In genomic region chr10:124611738-124612137, GRCh38 we compare ENCODE assay signal across 8 cellular contexts.
DNase-seq lines count a peak whose midpoint lies in the region; ATAC-seq and TF ChIP-seq lines count a peak whose summit lies in the region.

No MANE protein-coding gene starts in this region.

- H3K4me1 ChIP-seq in upper lobe of right lung, result peaks cover 9% of the 10 kb centered on the region

- TF ChIP-seq CTCF in upper lobe of right lung (IDR thresholded peaks at IDR 0.05), result no peak

- no peaks in the 10 kb centered on the region for H3K9me3 ChIP-seq in upper lobe of right lung

- peak; percentile 39 for DNase-seq in activated naive CD4-positive, alpha-beta T cell treated with Interleukin-2 at 50 U/mL for 16 hours
- DNase-seq in activated naive CD4-positive, alpha-beta T cell treated with anti-CD3 and anti-CD28 coated beads, Interleukin-2, amount 50 U/mL, for 16 hours, result no peak
- DNase-seq in activated CD4-positive, alpha-beta T cell treated with anti-CD3 and anti-CD28 coated beads, Interleukin-2, amount 50 U/mL, for 48 hours, result peak; percentile 27 to 43
- DNase-seq in erythroblast (lab: John Stamatoyannopoulos, UW), result peak; percentile 18 to 26
- DNase-seq in upper lobe of right lung, result no peak
- no peak for DNase-seq in NCI-H345 (lab: John Stamatoyannopoulos, UW)
- DNase-seq in GM19238 (ENCODE audit: insufficient read length, low spot score), result no peak

- ATAC-seq in upper lobe of right lung, result peak; percentile 22
- no peak for ATAC-seq in GM19463 (IDR thresholded peaks at IDR 0.05; ENCODE audit: unreplicated experiment)

- no peaks in the 10 kb centered on the region for H3K27me3 ChIP-seq in upper lobe of right lung

- no peak for TF ChIP-seq POLR2A in erythroblast (IDR thresholded peaks at IDR 0.05; ENCODE audit: low read length)

- H3K36me3 ChIP-seq in upper lobe of right lung, result no peaks in the 10 kb centered on the region

- intact Hi-C loops in upper lobe of right lung (cut with DNase I), result no loop called here

- no peak overlapping the region for H3K4me3 ChIP-seq in upper lobe of right lung

- peak overlapping the region; percentile 17 for H3K27ac ChIP-seq in upper lobe of right lung

Comparison
In these comparisons a context has a peak if more than half of its experiments do, and no peak if none do; other contexts are left out.
1. DNase-seq: peak in activated naive CD4-positive, alpha-beta T cell treated with Interleukin-2 at 50 U/mL for 16 hours (single experiment), activated CD4-positive, alpha-beta T cell treated with anti-CD3 and anti-CD28 coated beads, Interleukin-2, amount 50 U/mL, for 48 hours (2 of 2) and erythroblast (2 of 2); none in activated naive CD4-positive, alpha-beta T cell treated with anti-CD3 and anti-CD28 coated beads, Interleukin-2, amount 50 U/mL, for 16 hours (single experiment), upper lobe of right lung (single experiment), NCI-H345 (single experiment) and GM19238 (single experiment).